ENCODE assay signal across 2 cellular contexts in the genomic region with DNA sequence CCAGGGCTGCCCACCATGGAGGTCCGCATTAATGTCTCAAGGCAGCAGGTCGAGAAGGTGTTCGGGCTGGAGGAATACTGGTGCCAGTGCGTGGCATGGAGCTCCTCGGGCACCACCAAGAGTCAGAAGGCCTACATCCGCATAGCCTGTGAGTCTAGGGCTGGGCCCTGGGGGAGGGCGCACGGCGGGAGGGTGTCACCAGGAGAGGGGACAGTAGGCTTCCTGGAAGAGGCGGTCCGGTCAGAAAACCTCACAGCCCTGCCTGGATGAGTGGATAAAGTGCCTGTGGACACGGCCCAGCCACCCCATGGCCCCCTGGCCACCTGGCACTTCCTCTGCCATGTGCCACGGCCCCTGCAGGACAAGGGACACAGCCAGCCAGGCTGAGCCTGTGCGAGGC.
TF ChIP-seq lines count a peak whose summit lies in the region.

No MANE protein-coding gene starts in this region.

TF ChIP-seq in HEK293, 187 proteins besides CTCF, POLR2A, EP300 and RAD21:
- TF ChIP-seq ZNF140 (tag by site-specific recombination; IDR thresholded peaks at IDR 0.05) = no peak
- peak; percentile 38; the same call in 1 of the 2 replicates for TF ChIP-seq GLIS2 (tag by site-specific recombination; IDR thresholded peaks at IDR 0.05)

TF ChIP-seq in K562, 482 proteins besides CTCF, POLR2A, EP300 and RAD21:
- TF ChIP-seq ZFP36 (IDR thresholded peaks at IDR 0.05; ENCODE audit: low read depth, low read length, partially characterized antibody) = peak; percentile 25
- TF ChIP-seq, protein P1, sequence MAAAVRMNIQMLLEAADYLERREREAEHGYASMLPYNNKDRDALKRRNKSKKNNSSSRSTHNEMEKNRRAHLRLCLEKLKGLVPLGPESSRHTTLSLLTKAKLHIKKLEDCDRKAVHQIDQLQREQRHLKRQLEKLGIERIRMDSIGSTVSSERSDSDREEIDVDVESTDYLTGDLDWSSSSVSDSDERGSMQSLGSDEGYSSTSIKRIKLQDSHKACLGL (CRISPR knock-in tag; IDR thresholded peaks at IDR 0.05; ENCODE audit: borderline replicate concordance, poor library complexity, severe bottlenecking) = no peak
- TF ChIP-seq, protein P2, sequence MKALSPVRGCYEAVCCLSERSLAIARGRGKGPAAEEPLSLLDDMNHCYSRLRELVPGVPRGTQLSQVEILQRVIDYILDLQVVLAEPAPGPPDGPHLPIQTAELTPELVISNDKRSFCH (CRISPR knock-in tag; IDR thresholded peaks at IDR 0.05) = no peak
- TF ChIP-seq, protein P2 (tag; IDR thresholded peaks at IDR 0.05) = no peak
- TF ChIP-seq ZNF134 (CRISPR knock-in tag; conservative IDR thresholded peaks at IDR 0.05) = no peak
